29 cellular contexts compared by ENCODE assay signal in genomic region chr14:96599076-96599475, GRCh38.
"Had no signal": no experiment of that assay in that cellular context is flagged by ENCODE, and none has a peak within 500 bp of the region (broad histone marks: within the 10 kb centered on the region; RNA-seq: fewer than 3 reads in every experiment).

No MANE protein-coding gene starts in this region.

- H3K27ac Mint-ChIP-seq: stimulated activated effector memory CD8-positive, alpha-beta T cell treated with anti-CD3 and anti-CD28 coated beads, Interleukin-12 subunit alpha, Interleukin-12 subunit beta, amount 100 ng/mL, for 72 hours; stimulated activated memory B cell treated with anti-CD40 and anti-IgM and Interleukin-4, amounts not matched to agents 10 μg/mL and 1 μg/mL and 100 μg/mL, for 72 hours; stimulated activated naive B cell treated with anti-CD40 and anti-IgM and Interleukin-4, amounts not matched to agents 10 μg/mL and 1 μg/mL and 100 μg/mL, for 72 hours; stimulated activated naive CD8-positive, alpha-beta T cell treated with anti-CD3 and anti-CD28 coated beads, Interleukin-15, amount 100 ng/mL, for 72 hours; stimulated activated naive CD8-positive, alpha-beta T cell treated with anti-CD3 and anti-CD28 coated beads, Interleukin-15, Interleukin-2, amounts not matched to agents 100 ng/mL and 50 ng/mL, for 24 hours; type B pancreatic cell had no signal

- H3K4me3 ChIP-seq: stomach, suprapubic skin, testis, thoracic aorta, thyroid gland, tibial artery, tibial nerve, transverse colon, upper lobe of left lung, upper lobe of right lung, uterus, vagina had no signal

- FAIRE-seq: urothelium cell line had no signal

- ATAC-seq: stimulated activated effector memory CD8-positive, alpha-beta T cell treated with anti-CD3 and anti-CD28 coated beads, Interleukin-12 subunit alpha, Interleukin-12 subunit beta, amount 100 ng/mL, for 72 hours; stimulated activated memory B cell treated with anti-CD40 and anti-IgM and Interleukin-4, amounts not matched to agents 10 μg/mL and 1 μg/mL and 100 μg/mL, for 72 hours; stimulated activated naive B cell treated with anti-CD40 and anti-IgM and Interleukin-4, amounts not matched to agents 10 μg/mL and 1 μg/mL and 100 μg/mL, for 72 hours; stimulated activated naive CD8-positive, alpha-beta T cell treated with anti-CD3 and anti-CD28 coated beads, Interleukin-15, amount 100 ng/mL, for 72 hours; stimulated activated naive CD8-positive, alpha-beta T cell treated with anti-CD3 and anti-CD28 coated beads, Interleukin-15, Interleukin-2, amounts not matched to agents 100 U/mL and 50 U/mL, for 24 hours; upper lobe of right lung had no signal

- H3K4me1 Mint-ChIP-seq: stimulated activated effector memory CD8-positive, alpha-beta T cell treated with anti-CD3 and anti-CD28 coated beads, Interleukin-12 subunit alpha, Interleukin-12 subunit beta, amount 100 ng/mL, for 72 hours; stimulated activated memory B cell treated with anti-CD40 and anti-IgM and Interleukin-4, amounts not matched to agents 10 μg/mL and 1 μg/mL and 100 μg/mL, for 72 hours; stimulated activated naive B cell treated with anti-CD40 and anti-IgM and Interleukin-4, amounts not matched to agents 10 μg/mL and 1 μg/mL and 100 μg/mL, for 72 hours; stimulated activated naive CD8-positive, alpha-beta T cell treated with anti-CD3 and anti-CD28 coated beads, Interleukin-15, amount 100 ng/mL, for 72 hours had no signal

- DNase-seq: stimulated activated CD4-positive, alpha-beta T cell treated with anti-CD3 and anti-CD28 coated beads, Interleukin-2, amount 100 ng/mL, for 48 hours; stimulated activated CD4-positive, alpha-beta T cell treated with anti-CD3 and anti-CD28 coated beads, Interleukin-4, amount 100 ng/mL, for 1 hour; stimulated activated CD4-positive, alpha-beta T cell treated with anti-CD3 and anti-CD28 coated beads, Interleukin-4, amount 100 ng/mL, for 24 hours; stimulated activated CD4-positive, alpha-beta T cell treated with anti-CD3 and anti-CD28 coated beads, Interleukin-4, amount 100 ng/mL, for 4 hours; stimulated activated CD8-positive, alpha-beta memory T cell treated with anti-CD3 and anti-CD28 coated beads, Interleukin-4, amount 100 ng/mL, for 48 hours; stimulated activated naive B cell treated with anti-CD40 and anti-IgM and Interleukin-4, amounts not matched to agents 10 μg/mL and 1 μg/mL and 100 μg/mL, for 72 hours; stimulated activated naive CD4-positive, alpha-beta T cell; stimulated activated naive CD4-positive, alpha-beta T cell treated with Interleukin-2 at 50 U/mL for 16 hours; stimulated activated naive CD8-positive, alpha-beta T cell treated with anti-CD3 and anti-CD28 coated beads, Interleukin-15, amount 100 ng/mL, for 72 hours; stimulated activated naive CD8-positive, alpha-beta T cell treated with anti-CD3 and anti-CD28 coated beads, Interleukin-15, Interleukin-2, amounts not matched to agents 100 U/mL and 50 U/mL, for 24 hours; stomach; substantia nigra; testis; tibial artery; transverse colon; trophoblast cell; upper lobe of left lung; upper lobe of right lung; uterus had no signal

- H3K9me3 Mint-ChIP-seq: stimulated activated effector memory CD8-positive, alpha-beta T cell treated with anti-CD3 and anti-CD28 coated beads, Interleukin-12 subunit alpha, Interleukin-12 subunit beta, amount 100 ng/mL, for 72 hours; stimulated activated memory B cell treated with anti-CD40 and anti-IgM and Interleukin-4, amounts not matched to agents 10 μg/mL and 1 μg/mL and 100 μg/mL, for 72 hours; stimulated activated naive B cell treated with anti-CD40 and anti-IgM and Interleukin-4, amounts not matched to agents 10 μg/mL and 1 μg/mL and 100 μg/mL, for 72 hours; stimulated activated naive CD8-positive, alpha-beta T cell treated with anti-CD3 and anti-CD28 coated beads, Interleukin-15, amount 100 ng/mL, for 72 hours; stimulated activated naive CD8-positive, alpha-beta T cell treated with anti-CD3 and anti-CD28 coated beads, Interleukin-15, Interleukin-2, amounts not matched to agents 100 ng/mL and 50 ng/mL, for 24 hours had no signal

- H3K36me3 ChIP-seq: stomach, suprapubic skin, thoracic aorta, thyroid gland, tibial artery, tibial nerve, transverse colon, upper lobe of left lung, upper lobe of right lung, uterus, vagina had no signal

- H3K4me1 ChIP-seq: stomach, suprapubic skin, testis, thyroid gland, tibial artery, tibial nerve, transverse colon, upper lobe of left lung, upper lobe of right lung, uterus, vagina had no signal

- H3K27me3 ChIP-seq: testis, thyroid gland, upper lobe of left lung, upper lobe of right lung, uterus, vagina had no signal

- H3K27ac ChIP-seq: stomach, suprapubic skin, testis, thoracic aorta, thyroid gland, tibial artery, tibial nerve, transverse colon, upper lobe of left lung, upper lobe of right lung, uterus, vagina had no signal

- H3K36me3 Mint-ChIP-seq: stimulated activated effector memory CD8-positive, alpha-beta T cell treated with anti-CD3 and anti-CD28 coated beads, Interleukin-12 subunit alpha, Interleukin-12 subunit beta, amount 100 ng/mL, for 72 hours; stimulated activated memory B cell treated with anti-CD40 and anti-IgM and Interleukin-4, amounts not matched to agents 10 μg/mL and 1 μg/mL and 100 μg/mL, for 72 hours; stimulated activated naive B cell treated with anti-CD40 and anti-IgM and Interleukin-4, amounts not matched to agents 10 μg/mL and 1 μg/mL and 100 μg/mL, for 72 hours; type B pancreatic cell had no signal

- H3K4me3 Mint-ChIP-seq: stimulated activated effector memory CD8-positive, alpha-beta T cell treated with anti-CD3 and anti-CD28 coated beads, Interleukin-12 subunit alpha, Interleukin-12 subunit beta, amount 100 ng/mL, for 72 hours; stimulated activated memory B cell treated with anti-CD40 and anti-IgM and Interleukin-4, amounts not matched to agents 10 μg/mL and 1 μg/mL and 100 μg/mL, for 72 hours; stimulated activated naive B cell treated with anti-CD40 and anti-IgM and Interleukin-4, amounts not matched to agents 10 μg/mL and 1 μg/mL and 100 μg/mL, for 72 hours; stimulated activated naive CD8-positive, alpha-beta T cell treated with anti-CD3 and anti-CD28 coated beads, Interleukin-15, amount 100 ng/mL, for 72 hours; stimulated activated naive CD8-positive, alpha-beta T cell treated with anti-CD3 and anti-CD28 coated beads, Interleukin-15, Interleukin-2, amounts not matched to agents 100 ng/mL and 50 ng/mL, for 24 hours; type B pancreatic cell had no signal

- H3K9me3 ChIP-seq: stomach, suprapubic skin, testis, thoracic aorta, thyroid gland, tibial artery, transverse colon, upper lobe of left lung, upper lobe of right lung, uterus, vagina had no signal
